ENCODE assay signal across 14 cellular contexts in the genomic region with DNA sequence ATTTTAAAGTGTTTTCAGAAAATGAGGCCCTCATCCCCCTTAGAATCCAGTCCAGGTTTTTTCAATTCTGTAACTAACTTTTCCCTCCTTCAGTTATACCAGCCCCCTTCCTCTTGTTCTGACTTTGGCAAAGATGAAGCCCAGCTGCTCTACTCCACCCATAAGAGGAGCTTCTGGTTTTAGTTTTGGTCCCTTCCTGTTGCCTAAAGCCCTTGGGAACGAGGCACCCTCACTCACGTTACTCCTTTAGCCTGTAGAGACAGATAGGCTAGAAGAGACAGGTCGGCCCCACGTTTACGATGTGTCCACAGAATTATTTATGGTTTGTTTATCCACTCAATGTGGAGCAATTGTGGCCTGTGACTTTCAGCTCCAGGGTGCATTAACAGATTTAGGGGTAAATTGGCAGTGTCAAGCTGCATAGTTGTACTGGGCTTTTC.
DNase-seq lines count a peak whose midpoint lies in the region; ATAC-seq and TF ChIP-seq lines count a peak whose summit lies in the region.
"Had no signal": no experiment of that assay in that cellular context is flagged by ENCODE, and none has a peak within 500 bp of the region (broad histone marks: within the 10 kb centered on the region; RNA-seq: fewer than 3 reads in every experiment).

No MANE protein-coding gene starts in this region.

- H2BK5ac ChIP-seq in mesenchymal stem cell (ENCODE audit: low read depth, low read length, poor library complexity, severe bottlenecking) (no peak overlapping the region), trophoblast cell (ENCODE audit: low read depth, low read length, poor library complexity) (no peak overlapping the region)

- no peak for TF ChIP-seq CTCF in esophagus squamous epithelium (IDR thresholded peaks at IDR 0.05)

- H3K79me1 ChIP-seq in mesenchymal stem cell (replicated peaks; ENCODE audit: low read length, poor library complexity, severe bottlenecking) (no peaks in the 10 kb centered on the region), trophoblast cell (ENCODE audit: low read length) (no peaks in the 10 kb centered on the region)

- H3K4ac ChIP-seq in mesenchymal stem cell (ENCODE audit: low read depth in 1 of 2, low read length in 2 of 2) = peak overlapping the region in 1 of 2 experiments; percentile 93
- no peak overlapping the region for H3K4ac ChIP-seq in trophoblast cell (ENCODE audit: low read depth, low read length)

- no peaks in the 10 kb centered on the region for H3K4me1 ChIP-seq in mesenchymal stem cell (ENCODE audit: control insufficient read depth, insufficient read depth, low read depth, low read length)
- H3K4me1 ChIP-seq in trophoblast cell (ENCODE audit: control insufficient read depth in 1 of 2, insufficient read depth in 2 of 2, low read length in 2 of 2) = no peaks in the 10 kb centered on the region
- H3K4me1 ChIP-seq in esophagus squamous epithelium = peaks cover 0 to 9% (median 0%) of the 10 kb centered on the region in 3 donors
- H3K4me1 ChIP-seq: parathyroid adenoma had no signal

- H2BK12ac ChIP-seq in mesenchymal stem cell (ENCODE audit: low read length in 2 of 2) = peak overlapping the region in 1 of 2 experiments; percentile 57
- no peak overlapping the region for H2BK12ac ChIP-seq in trophoblast cell (ENCODE audit: low read length)

- H4K8ac ChIP-seq in mesenchymal stem cell (ENCODE audit: low read length) = no peak overlapping the region
- H4K8ac ChIP-seq in trophoblast cell (ENCODE audit: low read depth, low read length) = no peak overlapping the region

- H3K14ac ChIP-seq in mesenchymal stem cell (ENCODE audit: low read length in 2 of 2) (no peak overlapping the region), trophoblast cell (ENCODE audit: low read length) (no peak overlapping the region)

- H3K4me2 ChIP-seq in mesenchymal stem cell (ENCODE audit: low read length, poor library complexity, severe bottlenecking) = no peak overlapping the region
- H3K4me2 ChIP-seq in trophoblast cell (ENCODE audit: low read length) = no peak overlapping the region

- no peak overlapping the region for H3K4me3 ChIP-seq in mesenchymal stem cell (ENCODE audit: insufficient read depth in 1 of 2, low read depth in 1 of 2, low read length in 2 of 2)
- no peak overlapping the region for H3K4me3 ChIP-seq in trophoblast cell (ENCODE audit: low read depth, low read length)
- H3K4me3 ChIP-seq in esophagus squamous epithelium = no peak overlapping the region

- no peak for TF ChIP-seq POLR2A in esophagus squamous epithelium (IDR thresholded peaks at IDR 0.05)

- WGBS in mesenchymal stem cell = 16% methylated on average over 5 of the region's 5 CpGs
- WGBS in trophoblast cell (ENCODE audit: extremely low coverage, insufficient coverage, insufficient read length) = no CpG with 5 or more reads among the region's 5 CpGs
- WGBS in esophagus squamous epithelium, 2 donors = 36 to 53% methylated on average over 5 of the region's 5 CpGs

- no peaks in the 10 kb centered on the region for H3K9me3 ChIP-seq in mesenchymal stem cell (ENCODE audit: control insufficient read depth, low read length)
- peaks cover 5% of the 10 kb centered on the region for H3K9me3 ChIP-seq in trophoblast cell (ENCODE audit: insufficient read depth, low read depth, low read length)
- no peaks in the 10 kb centered on the region for H3K9me3 ChIP-seq in esophagus squamous epithelium

- peak; percentile 69 for DNase-seq in COLO668 (lab: John Stamatoyannopoulos, UW; ENCODE audit: unreplicated experiment)
- peak; percentile 14 for DNase-seq in EL
- DNase-seq in NCI-H2196 (lab: John Stamatoyannopoulos, UW; ENCODE audit: unreplicated experiment) = peak; percentile 63
- peak; percentile 52 for DNase-seq in mesenchymal stem cell
- DNase-seq in trophoblast cell = no peak
- no peak for DNase-seq in esophagus squamous epithelium (lab: John Stamatoyannopoulos, UW)
- DNase-seq: activated CD8-positive, alpha-beta memory T cell treated with anti-CD3 and anti-CD28 coated beads, Interleukin-2, amount 50 U/mL, for 48 hours; activated naive CD4-positive, alpha-beta T cell treated with anti-CD3 and anti-CD28 coated beads for 36 hours; C1 segment of cervical spinal cord; cortex of kidney had no signal

- no peaks in the 10 kb centered on the region for H3K79me2 ChIP-seq in trophoblast cell (ENCODE audit: control insufficient read depth, insufficient read depth, low read length, poor library complexity)
- H3K79me2 ChIP-seq: parathyroid adenoma had no signal

- no peak overlapping the region for H2BK15ac ChIP-seq in mesenchymal stem cell (ENCODE audit: low read depth, poor library complexity, severe bottlenecking)

- H4K91ac ChIP-seq in mesenchymal stem cell (ENCODE audit: low read length) (peak overlapping the region; percentile 29), trophoblast cell (ENCODE audit: low read depth, low read length) (no peak overlapping the region)

- H3K23ac ChIP-seq in mesenchymal stem cell (ENCODE audit: low read length in 2 of 2) (no peak overlapping the region), trophoblast cell (ENCODE audit: low read length) (no peak overlapping the region)

- no peak overlapping the region for H3K27ac ChIP-seq in mesenchymal stem cell (ENCODE audit: low read length, poor library complexity, severe bottlenecking)
- H3K27ac ChIP-seq in trophoblast cell (ENCODE audit: low read depth, low read length) = no peak overlapping the region
- no peak overlapping the region for H3K27ac ChIP-seq in esophagus squamous epithelium
- H3K27ac ChIP-seq: parathyroid adenoma had no signal

- peaks cover 0 to 7% of the 10 kb centered on the region in 2 experiments for H3K36me3 ChIP-seq in mesenchymal stem cell (ENCODE audit: control insufficient read depth in 1 of 2, insufficient read depth in 2 of 2, low read depth in 1 of 2, low read length in 2 of 2)
- H3K36me3 ChIP-seq in trophoblast cell (ENCODE audit: control insufficient read depth in 1 of 2, insufficient read depth in 2 of 2, low read length in 2 of 2) = peaks cover 3 to 6% of the 10 kb centered on the region in 2 experiments
- no peaks in the 10 kb centered on the region for H3K36me3 ChIP-seq in esophagus squamous epithelium

- no peak overlapping the region for H2AK5ac ChIP-seq in mesenchymal stem cell (ENCODE audit: low read length, severe bottlenecking)
- no peak overlapping the region for H2AK5ac ChIP-seq in trophoblast cell (ENCODE audit: low read length)

- H4K12ac ChIP-seq in trophoblast cell (ENCODE audit: low read depth, low read length) = no peak overlapping the region

- no peak overlapping the region for H2BK120ac ChIP-seq in mesenchymal stem cell (ENCODE audit: low read depth, low read length)
- H2BK120ac ChIP-seq in trophoblast cell (ENCODE audit: insufficient read depth, low read length, poor library complexity) = no peak overlapping the region

- ATAC-seq in GM21825 (IDR thresholded peaks at IDR 0.05; ENCODE audit: unreplicated experiment) = no peak
- no peak for ATAC-seq in GM21526 (IDR thresholded peaks at IDR 0.05; ENCODE audit: low FRiP score, unreplicated experiment)
- ATAC-seq: Panc1 had no signal

- intact Hi-C loops in esophagus squamous epithelium (cut with DNase I) = no loop called here

- peak overlapping the region in 1 of 2 experiments; percentile 3 for H3K18ac ChIP-seq in mesenchymal stem cell (ENCODE audit: low read depth in 1 of 2, low read length in 2 of 2)
- no peak overlapping the region for H3K18ac ChIP-seq in trophoblast cell (ENCODE audit: low read length)

- H2AFZ ChIP-seq in mesenchymal stem cell (ENCODE audit: low read depth, low read length) (no peak overlapping the region), trophoblast cell (ENCODE audit: insufficient read depth, low read length, poor library complexity) (no peak overlapping the region)
- H2AFZ ChIP-seq: parathyroid adenoma had no signal

- H3K9ac ChIP-seq in mesenchymal stem cell (ENCODE audit: low read length) (no peak overlapping the region), trophoblast cell (ENCODE audit: low read length) (no peak overlapping the region)
- H3K9ac ChIP-seq: parathyroid adenoma had no signal

- H3K27me3 ChIP-seq in mesenchymal stem cell (ENCODE audit: control insufficient read depth in 1 of 2, insufficient read depth in 1 of 2, low read length in 2 of 2) (no peaks in the 10 kb centered on the region), trophoblast cell (ENCODE audit: insufficient read depth, low read length) (no peaks in the 10 kb centered on the region), esophagus squamous epithelium (no peaks in the 10 kb centered on the region)

Comparison
In these comparisons a context has a peak if more than half of its experiments do, and no peak if none do; other contexts are left out.
1. DNase-seq: peak in COLO668 (single experiment), EL (single experiment), NCI-H2196 (single experiment) and mesenchymal stem cell (single experiment); none in trophoblast cell (0 of 2) and esophagus squamous epithelium (single experiment).